In the genomic region with DNA sequence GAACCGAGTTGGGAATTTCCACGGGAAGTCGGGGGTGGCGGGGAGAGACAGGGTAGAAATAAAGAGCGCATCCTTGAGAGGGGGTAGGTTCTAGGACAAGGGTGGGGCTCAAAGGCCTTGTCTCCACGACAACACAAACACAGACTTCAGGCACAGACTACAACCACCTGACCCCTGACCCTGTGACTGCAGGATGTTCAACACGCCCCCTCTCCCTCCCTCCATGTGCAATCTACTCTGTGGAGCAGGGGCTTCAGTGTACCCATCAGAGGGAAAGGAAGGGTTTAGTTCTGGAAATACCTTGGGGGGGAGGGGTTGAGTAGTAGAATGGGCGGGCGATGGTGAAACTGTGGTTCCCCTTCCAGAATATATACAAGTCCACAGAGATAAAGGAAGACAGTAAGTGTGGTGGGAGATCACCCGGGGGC, we compare ENCODE assay signal across 8 cellular contexts. TPM values are rescaled to one million over a fixed set of nuclear protein-coding genes. Genes with fewer than 3 reads are reported as not detected.
DNase-seq lines count a peak whose midpoint lies in the region; ATAC-seq, FAIRE-seq and TF ChIP-seq lines count a peak whose summit lies in the region.

No MANE protein-coding gene starts in this region.

- no peak for TF ChIP-seq CTCF in H1 (IDR thresholded peaks at IDR 0.05; ENCODE audit: control extremely low read depth in 1 of 3, insufficient read depth in 1 of 3, low read depth in 1 of 3, low read length in 3 of 3)

- H3K23me2 ChIP-seq in H1 (ENCODE audit: low read depth, low read length): peaks cover 26% of the 10 kb centered on the region

- WGBS in H1 (ENCODE audit: extremely low coverage in 1 of 2, insufficient coverage in 1 of 2, insufficient read length in 1 of 2, insufficient replicate concordance in 2 of 2, low coverage in 1 of 2, low lambda C conversion rate in 2 of 2, missing lambda C conversion rate in 1 of 2), 2 experiments: 8% methylated on average over 10 of the region's 10 CpGs; no CpG with 5 or more reads in 1 of the 2 experiments
- 36% methylated on average over 1 of the region's 10 CpGs for WGBS in mesenchymal stem cell

- H2BK120ac ChIP-seq in H1 (replicated peaks; ENCODE audit: low read depth, low read length) (peak overlapping the region; percentile 44), mesenchymal stem cell (ENCODE audit: low read depth, low read length) (peak overlapping the region; percentile 50)

- H3K9me3 ChIP-seq in H1 (ENCODE audit: insufficient read depth in 2 of 2, low read depth in 1 of 2, low read length in 1 of 2): no peaks in the 10 kb centered on the region
- no peaks in the 10 kb centered on the region for H3K9me3 ChIP-seq in mesenchymal stem cell (ENCODE audit: control insufficient read depth, low read length)

- H3K4ac ChIP-seq in H1 (replicated peaks; ENCODE audit: insufficient read length, low read depth, low read length): no peak overlapping the region
- peak overlapping the region; percentile 8 to 28 for H3K4ac ChIP-seq in mesenchymal stem cell (ENCODE audit: low read depth in 1 of 2, low read length in 2 of 2)

- H2BK5ac ChIP-seq in H1 (ENCODE audit: low read depth, low read length): no peak overlapping the region
- H2BK5ac ChIP-seq in mesenchymal stem cell (ENCODE audit: low read depth, low read length, poor library complexity, severe bottlenecking): no peak overlapping the region

- CTCF ChIA-PET in H1 (lab: Charles Lee; ENCODE audit: partially characterized antibody): no interaction called here

- DNase-seq in SHP77 (lab: John Stamatoyannopoulos, UW) (peak; percentile 37 to 47), SHP77 treated with DMSO at 0.1 percent for 48 hours (lab: John Stamatoyannopoulos, UW) (no peak), NCI-H526 treated with DMSO at 0.1 percent for 48 hours (lab: John Stamatoyannopoulos, UW) (peak; percentile 43), H1 (ENCODE audit: low read depth in 1 of 2, low spot score in 2 of 2) (peak in 1 of 2 experiments; percentile 61), mesenchymal stem cell (peak; percentile 98)
- peak; percentile 58 to 73 for DNase-seq in activated CD4-positive, alpha-beta T cell treated with anti-CD3 and anti-CD28 coated beads, Interleukin-2, amount 50 U/mL, for 48 hours
- DNase-seq in stimulated activated CD8-positive, alpha-beta memory T cell treated with anti-CD3 and anti-CD28 coated beads, Interleukin-4, amount 100 ng/mL, for 24 hours (ENCODE audit: low read depth): peak; percentile 49

- FAIRE-seq in H1 (lab: Jason Lieb, UNC): no peak

- no peaks in the 10 kb centered on the region for H4K20me1 ChIP-seq in H1 (replicated peaks in 1 of 2; ENCODE audit: control insufficient read depth in 1 of 2, insufficient read depth in 2 of 2, low read length in 2 of 2)

- no peak for TF ChIP-seq EP300 in H1 (IDR thresholded peaks at IDR 0.05; ENCODE audit: borderline replicate concordance in 1 of 2, low read depth in 2 of 2, low read length in 2 of 2)

- H3K36me3 ChIP-seq in H1 (ENCODE audit: control insufficient read depth in 2 of 4, insufficient read depth in 4 of 4, low read length in 3 of 4) (peaks cover under 1 to 12% (median 7%) of the 10 kb centered on the region in 4 experiments; a peak in 7 of 8 replicates), mesenchymal stem cell (ENCODE audit: control insufficient read depth in 1 of 2, insufficient read depth in 2 of 2, low read depth in 1 of 2, low read length in 2 of 2) (peaks cover 33 to 37% of the 10 kb centered on the region in 2 experiments)

- H3K79me1 ChIP-seq in H1 (ENCODE audit: low read depth, low read length) (no peaks in the 10 kb centered on the region), mesenchymal stem cell (replicated peaks; ENCODE audit: low read length, poor library complexity, severe bottlenecking) (peaks cover 21% of the 10 kb centered on the region)

- H4K91ac ChIP-seq in H1 (replicated peaks; ENCODE audit: insufficient read length, low read length) (no peak overlapping the region), mesenchymal stem cell (ENCODE audit: low read length) (peak overlapping the region; percentile 87)

- H3K4me3 ChIP-seq in H1 (ENCODE audit: extremely low read depth in 1 of 4, insufficient read depth in 2 of 4, low read depth in 3 of 4, low read length in 4 of 4) (peak overlapping the region; percentile 84 to 89 (median 88)), mesenchymal stem cell (ENCODE audit: insufficient read depth in 1 of 2, low read depth in 1 of 2, low read length in 2 of 2) (peak overlapping the region in 1 of 2 experiments; percentile 100)

- H3K4me2 ChIP-seq in H1 (ENCODE audit: insufficient read depth in 1 of 2, low read depth in 2 of 2, low read length in 2 of 2) (peak overlapping the region; percentile 93 to 95), mesenchymal stem cell (ENCODE audit: low read length, poor library complexity, severe bottlenecking) (peak overlapping the region; percentile 26)

- H3K18ac ChIP-seq in H1 (ENCODE audit: extremely low read depth, low read length) (0 out of 2 replicates have a peak overlapping the region, but pooled peaks have one; percentile 51), mesenchymal stem cell (ENCODE audit: low read depth in 1 of 2, low read length in 2 of 2) (peak overlapping the region in 1 of 2 experiments; percentile 52)

- H4K5ac ChIP-seq in H1 (ENCODE audit: insufficient read length, low read depth, low read length): no peak overlapping the region

- H2BK12ac ChIP-seq in H1 (ENCODE audit: low read depth, low read length) (no peak overlapping the region), mesenchymal stem cell (ENCODE audit: low read length in 2 of 2) (no peak overlapping the region)

- no peak overlapping the region; the same call in 1 of the 2 replicates for H2AK5ac ChIP-seq in H1 (ENCODE audit: low read depth, low read length)
- H2AK5ac ChIP-seq in mesenchymal stem cell (ENCODE audit: low read length, severe bottlenecking): peak overlapping the region; percentile 7

- H3K4me1 ChIP-seq in H1 (replicated peaks in 1 of 4; ENCODE audit: control insufficient read depth in 3 of 4, insufficient read depth in 4 of 4, low read length in 3 of 4) (peaks cover 0 to 21% (median 12%) of the 10 kb centered on the region in 4 experiments; a peak in 6 of 7 replicates), mesenchymal stem cell (ENCODE audit: control insufficient read depth, insufficient read depth, low read depth, low read length) (peaks cover 32% of the 10 kb centered on the region)

- TF ChIP-seq POLR2A in H1 (IDR thresholded peaks at IDR 0.05; ENCODE audit: control extremely low read depth in 1 of 2, low read depth in 2 of 2, low read length in 2 of 2): no peak

- POLR2A ChIA-PET in H1 (lab: Charles Lee; ENCODE audit: partially characterized antibody): interaction anchor here (1.0 to 6.3 kb wide), 3 partner anchors 18 to 43 kb away, joined by 3 to 30 read pairs (median 4); a partner anchor contains a TSS

- no peaks in the 10 kb centered on the region for H3K27me3 ChIP-seq in H1 (replicated peaks in 1 of 4; ENCODE audit: control insufficient read depth in 3 of 4, extremely low read depth in 1 of 4, insufficient read depth in 3 of 4, low read length in 3 of 4)
- no peaks in the 10 kb centered on the region for H3K27me3 ChIP-seq in mesenchymal stem cell (ENCODE audit: control insufficient read depth in 1 of 2, insufficient read depth in 1 of 2, low read length in 2 of 2)

- H2AFZ ChIP-seq in H1 (ENCODE audit: low read length) (no peak overlapping the region), mesenchymal stem cell (ENCODE audit: low read depth, low read length) (no peak overlapping the region)

- peak overlapping the region; percentile 34 for H3K56ac ChIP-seq in H1 (replicated peaks; ENCODE audit: insufficient read length, low read depth, low read length)

- H3K27ac ChIP-seq in H1 (ENCODE audit: low read depth, low read length) (no peak overlapping the region), mesenchymal stem cell (ENCODE audit: low read length, poor library complexity, severe bottlenecking) (peak overlapping the region; percentile 84)

- no peak for TF ChIP-seq RAD21 in H1 (IDR thresholded peaks at IDR 0.05 in 1 of 2, conservative IDR thresholded peaks at IDR 0.05 in 1 of 2; ENCODE audit: low read depth in 2 of 2, low read length in 2 of 2)

- H3K79me2 ChIP-seq in H1 (ENCODE audit: control insufficient read depth in 1 of 2, insufficient read depth in 2 of 2, low read length in 2 of 2): peaks cover 0 to 3% of the 10 kb centered on the region in 2 experiments; a peak in 1 of 4 replicates

- no peak overlapping the region for H3K9ac ChIP-seq in H1 (replicated peaks in 1 of 4; ENCODE audit: extremely low read depth in 1 of 4, low read depth in 3 of 4, low read length in 3 of 4)
- H3K9ac ChIP-seq in mesenchymal stem cell (ENCODE audit: low read length): peak overlapping the region; percentile 100

- H3K14ac ChIP-seq in H1 (ENCODE audit: insufficient read length) (no peak overlapping the region), mesenchymal stem cell (ENCODE audit: low read length in 2 of 2) (no peak overlapping the region)

- no peak overlapping the region for H2BK20ac ChIP-seq in H1 (ENCODE audit: low read length)

- ATAC-seq in HG03135 (IDR thresholded peaks at IDR 0.05; ENCODE audit: unreplicated experiment): no peak

- no peak overlapping the region for H2BK15ac ChIP-seq in H1 (ENCODE audit: low read length)
- H2BK15ac ChIP-seq in mesenchymal stem cell (ENCODE audit: low read depth, poor library complexity, severe bottlenecking): peak overlapping the region; percentile 56

- no peak overlapping the region for H3K23ac ChIP-seq in H1 (ENCODE audit: insufficient read length)
- no peak overlapping the region for H3K23ac ChIP-seq in mesenchymal stem cell (ENCODE audit: low read length in 2 of 2)

- H4K8ac ChIP-seq in H1 (ENCODE audit: extremely low read depth, insufficient read depth, low read length) (no peak overlapping the region), mesenchymal stem cell (ENCODE audit: low read length) (peak overlapping the region; percentile 80)

RNA-seq across cellular contexts. Expression of a gene that starts 0.7 kb away (rescaled TPM):
- total RNA-seq in H1 (2021; fragmentation: NEBNext Ultra II Directional; extraction: Animal tissue kit (Norgen Biotek cat#: 25700)): 33.5 and 35.4 TPM in 2 replicates
- 24.5 and 28.9 TPM in 2 replicates for polyA plus RNA-seq in H1 (2011; rRNA removed)
- 9.1 TPM for polyA plus RNA-seq in H1 (2011; cell fraction: cytosol; rRNA removed)
- polyA plus RNA-seq in H1 (2011; cell fraction: nucleus; rRNA removed): 19.7 TPM
- 18.0 to 28.5 TPM (median 23.0 TPM) in 4 replicates for polyA plus RNA-seq in H1 (2012, experiment 1 of 2)
- polyA plus RNA-seq in H1 (2012, experiment 2 of 2): 15.3 TPM
- 44.2 TPM for polyA plus RNA-seq in H1 (2013, experiment 1 of 2)
- 52.6 TPM for polyA plus RNA-seq in H1 (2013, experiment 2 of 2)
- polyA minus RNA-seq in H1 (2011; rRNA and poly(A)+ RNA removed): 11.9 and 16.1 TPM in 2 replicates
- 18.5 TPM for polyA minus RNA-seq in H1 (2011; cell fraction: cytosol; rRNA and poly(A)+ RNA removed)
- polyA minus RNA-seq in H1 (2011; cell fraction: nucleus; rRNA and poly(A)+ RNA removed): 11.9 TPM
- 180 TPM for polyA plus RNA-seq in mesenchymal stem cell (2013, experiment 1 of 2)
- 172 TPM for polyA plus RNA-seq in mesenchymal stem cell (2013, experiment 2 of 2)

RNA-seq across cellular contexts. Expression of a gene that starts 3.0 kb away (rescaled TPM):
- total RNA-seq in H1 (2021; fragmentation: NEBNext Ultra II Directional; extraction: Animal tissue kit (Norgen Biotek cat#: 25700)): 9.8 and 9.9 TPM in 2 replicates
- polyA plus RNA-seq in H1 (2011; rRNA removed): 7.4 and 11.0 TPM in 2 replicates
- polyA plus RNA-seq in H1 (2011; cell fraction: cytosol; rRNA removed): 10.9 TPM
- polyA plus RNA-seq in H1 (2011; cell fraction: nucleus; rRNA removed): 14.1 TPM
- 8.2 to 11.0 TPM (median 10.5 TPM) in 4 replicates for polyA plus RNA-seq in H1 (2012, experiment 1 of 2)
- 6.4 TPM for polyA plus RNA-seq in H1 (2012, experiment 2 of 2)
- polyA plus RNA-seq in H1 (2013, experiment 1 of 2): 4.9 TPM
- polyA plus RNA-seq in H1 (2013, experiment 2 of 2): 4.7 TPM
- polyA minus RNA-seq in H1 (2011; rRNA and poly(A)+ RNA removed): 13.1 and 18.0 TPM in 2 replicates
- polyA minus RNA-seq in H1 (2011; cell fraction: cytosol; rRNA and poly(A)+ RNA removed): 7.9 TPM
- 10.0 TPM for polyA minus RNA-seq in H1 (2011; cell fraction: nucleus; rRNA and poly(A)+ RNA removed)
- polyA plus RNA-seq in mesenchymal stem cell (2013, experiment 1 of 2): 11.3 TPM
- 10.6 TPM for polyA plus RNA-seq in mesenchymal stem cell (2013, experiment 2 of 2)

RNA-seq across cellular contexts. Expression of a gene that starts 8.2 kb away (rescaled TPM):
- total RNA-seq in H1 (2021; fragmentation: NEBNext Ultra II Directional; extraction: Animal tissue kit (Norgen Biotek cat#: 25700)): 81.9 and 85.0 TPM in 2 replicates
- polyA plus RNA-seq in H1 (2011; rRNA removed): 31.1 and 53.7 TPM in 2 replicates
- polyA plus RNA-seq in H1 (2011; cell fraction: cytosol; rRNA removed): 34.8 TPM
- 77.6 TPM for polyA plus RNA-seq in H1 (2011; cell fraction: nucleus; rRNA removed)
- polyA plus RNA-seq in H1 (2012, experiment 1 of 2): 85.4 to 115 TPM (median 89.6 TPM) in 4 replicates
- polyA plus RNA-seq in H1 (2012, experiment 2 of 2): 85.3 TPM
- polyA plus RNA-seq in H1 (2013, experiment 1 of 2): 72.0 TPM
- 70.3 TPM for polyA plus RNA-seq in H1 (2013, experiment 2 of 2)
- 11.0 and 18.4 TPM in 2 replicates for polyA minus RNA-seq in H1 (2011; rRNA and poly(A)+ RNA removed)
- polyA minus RNA-seq in H1 (2011; cell fraction: cytosol; rRNA and poly(A)+ RNA removed): 17.6 TPM
- polyA minus RNA-seq in H1 (2011; cell fraction: nucleus; rRNA and poly(A)+ RNA removed): 28.4 TPM
- polyA plus RNA-seq in mesenchymal stem cell (2013, experiment 1 of 2): 35.8 TPM
- 34.9 TPM for polyA plus RNA-seq in mesenchymal stem cell (2013, experiment 2 of 2)

RNA-seq across cellular contexts. Expression of a gene that starts 15.8 kb away (rescaled TPM):
- total RNA-seq in H1 (2021; fragmentation: NEBNext Ultra II Directional; extraction: Animal tissue kit (Norgen Biotek cat#: 25700)): 58.1 and 63.2 TPM in 2 replicates
- polyA plus RNA-seq in H1 (2011; rRNA removed): 80.3 and 124 TPM in 2 replicates
- polyA plus RNA-seq in H1 (2011; cell fraction: cytosol; rRNA removed): 80.3 TPM
- 500 TPM for polyA plus RNA-seq in H1 (2011; cell fraction: nucleus; rRNA removed)
- 49.4 to 72.6 TPM (median 63.7 TPM) in 4 replicates for polyA plus RNA-seq in H1 (2012, experiment 1 of 2)
- polyA plus RNA-seq in H1 (2012, experiment 2 of 2): 56.9 TPM
- 61.3 TPM for polyA plus RNA-seq in H1 (2013, experiment 1 of 2)
- polyA plus RNA-seq in H1 (2013, experiment 2 of 2): 57.1 TPM
- 60.1 and 67.6 TPM in 2 replicates for polyA minus RNA-seq in H1 (2011; rRNA and poly(A)+ RNA removed)
- polyA minus RNA-seq in H1 (2011; cell fraction: cytosol; rRNA and poly(A)+ RNA removed): 32.1 TPM
- polyA minus RNA-seq in H1 (2011; cell fraction: nucleus; rRNA and poly(A)+ RNA removed): 89.6 TPM
- polyA plus RNA-seq in mesenchymal stem cell (2013, experiment 1 of 2): 36.7 TPM
- 36.6 TPM for polyA plus RNA-seq in mesenchymal stem cell (2013, experiment 2 of 2)

RNA-seq across cellular contexts. Expression of a gene that starts 25.1 kb away (rescaled TPM):
- 93.3 and 95.7 TPM in 2 replicates for total RNA-seq in H1 (2021; fragmentation: NEBNext Ultra II Directional; extraction: Animal tissue kit (Norgen Biotek cat#: 25700))
- 32.0 and 33.5 TPM in 2 replicates for polyA plus RNA-seq in H1 (2011; rRNA removed)
- polyA plus RNA-seq in H1 (2011; cell fraction: cytosol; rRNA removed): 71.5 TPM
- polyA plus RNA-seq in H1 (2011; cell fraction: nucleus; rRNA removed): 51.7 TPM
- 122 to 163 TPM (median 157 TPM) in 4 replicates for polyA plus RNA-seq in H1 (2012, experiment 1 of 2)
- polyA plus RNA-seq in H1 (2012, experiment 2 of 2): 109 TPM
- polyA plus RNA-seq in H1 (2013, experiment 1 of 2): 69.3 TPM
- polyA plus RNA-seq in H1 (2013, experiment 2 of 2): 75.8 TPM
- 16.3 and 18.6 TPM in 2 replicates for polyA minus RNA-seq in H1 (2011; rRNA and poly(A)+ RNA removed)
- polyA minus RNA-seq in H1 (2011; cell fraction: cytosol; rRNA and poly(A)+ RNA removed): 22.9 TPM
- 23.2 TPM for polyA minus RNA-seq in H1 (2011; cell fraction: nucleus; rRNA and poly(A)+ RNA removed)
- polyA plus RNA-seq in mesenchymal stem cell (2013, experiment 1 of 2): 52.4 TPM
- 52.8 TPM for polyA plus RNA-seq in mesenchymal stem cell (2013, experiment 2 of 2)
